19 cellular contexts compared by ENCODE assay signal in the genomic region with DNA sequence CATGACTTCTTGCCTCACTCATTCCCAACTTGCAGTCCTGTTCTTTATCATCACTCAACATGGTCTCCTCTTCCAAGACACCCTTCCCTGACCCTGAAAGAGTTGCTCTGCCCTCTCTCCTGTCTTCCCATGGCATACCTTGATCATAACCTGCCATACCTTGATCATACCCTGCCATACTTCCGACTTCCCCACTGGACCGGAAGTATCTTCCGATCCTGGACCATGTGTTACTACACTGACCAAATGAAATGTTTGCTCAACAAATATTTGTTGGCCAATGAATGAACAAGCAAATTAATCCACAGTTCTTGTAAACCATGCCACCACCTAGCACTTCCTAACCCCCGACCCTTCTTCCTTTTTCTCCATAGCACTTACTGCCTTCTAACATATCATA.
A peak's percentile ranks its signal among the peaks of the same experiment; 100 is the strongest.
DNase-seq lines count a peak whose midpoint lies in the region; ATAC-seq, FAIRE-seq and TF ChIP-seq lines count a peak whose summit lies in the region.
"Had no signal": no experiment of that assay in that cellular context is flagged by ENCODE, and none has a peak within 500 bp of the region (broad histone marks: within the 10 kb centered on the region; RNA-seq: fewer than 3 reads in every experiment).

No MANE protein-coding gene starts in this region.

- H3K36me3 Mint-ChIP-seq in natural killer cell = peaks cover 6% of the 10 kb centered on the region

- CTCF ChIA-PET in mammary epithelial cell (lab: Charles Lee; ENCODE audit: low non-redundant PET) = no interaction called here
- CTCF ChIA-PET in H1 (lab: Charles Lee; ENCODE audit: partially characterized antibody) = interaction anchor here (0.7 to 1.2 kb wide), 3 partner anchors 10 to 175 kb away, joined by 3 read pairs; no protein-coding TSS in a partner anchor
- CTCF ChIA-PET in PC-9 (lab: Charles Lee) = no interaction called here

- H3K4me2 ChIP-seq in mammary epithelial cell (ENCODE audit: insufficient read depth, low read depth, low read length) (no peak overlapping the region), H1 (ENCODE audit: insufficient read depth in 1 of 2, low read depth in 2 of 2, low read length in 2 of 2) (no peak overlapping the region), mesendoderm (ENCODE audit: low read length) (no peak overlapping the region), PC-9 (no peak overlapping the region)
- H3K4me2 ChIP-seq: A549 had no signal

- H3K36me3 ChIP-seq in mammary epithelial cell (ENCODE audit: insufficient read depth, low read length) (no peaks in the 10 kb centered on the region), breast epithelium (no peaks in the 10 kb centered on the region), H1 (ENCODE audit: control insufficient read depth in 2 of 4, insufficient read depth in 4 of 4, low read length in 3 of 4) (no peaks in the 10 kb centered on the region), mesendoderm (ENCODE audit: control insufficient read depth, insufficient read depth, low read length) (no peaks in the 10 kb centered on the region), PC-9 (ENCODE audit: low read depth) (no peaks in the 10 kb centered on the region)

- H3K27ac Mint-ChIP-seq in natural killer cell = no peak overlapping the region
- H3K27ac Mint-ChIP-seq: CD4-positive, alpha-beta T cell had no signal

- no peak for FAIRE-seq in H1 (lab: Jason Lieb, UNC)
- FAIRE-seq: A549 had no signal

- no peak overlapping the region for H3K9ac ChIP-seq in mammary epithelial cell (ENCODE audit: insufficient read depth, low read length)
- no peak overlapping the region for H3K9ac ChIP-seq in H1 (replicated peaks in 1 of 4; ENCODE audit: extremely low read depth in 1 of 4, low read depth in 3 of 4, low read length in 3 of 4)
- no peak overlapping the region for H3K9ac ChIP-seq in mesendoderm (ENCODE audit: low read length)

- peak overlapping the region; percentile 62; the same call in 1 of the 2 replicates for H2BK12ac ChIP-seq in H1 (ENCODE audit: low read depth, low read length)

- H3K23me2 ChIP-seq in H1 (ENCODE audit: low read depth, low read length) = no peaks in the 10 kb centered on the region

- H3K23ac ChIP-seq in H1 (ENCODE audit: insufficient read length) (no peak overlapping the region), mesendoderm (ENCODE audit: low read length) (peak overlapping the region; percentile 32)

- no peak for TF ChIP-seq EP300 in H1 (IDR thresholded peaks at IDR 0.05; ENCODE audit: borderline replicate concordance in 1 of 2, low read depth in 2 of 2, low read length in 2 of 2)

- H3K27me3 ChIP-seq in mammary epithelial cell (ENCODE audit: insufficient read depth, low read length) (no peaks in the 10 kb centered on the region), breast epithelium (no peaks in the 10 kb centered on the region), H1 (replicated peaks in 1 of 4; ENCODE audit: control insufficient read depth in 3 of 4, extremely low read depth in 1 of 4, insufficient read depth in 3 of 4, low read length in 3 of 4) (no peaks in the 10 kb centered on the region), mesendoderm (ENCODE audit: insufficient read depth, low read length, poor library complexity) (no peaks in the 10 kb centered on the region), PC-9 (ENCODE audit: insufficient read depth, low read depth) (no peaks in the 10 kb centered on the region)

- H3K56ac ChIP-seq in H1 (replicated peaks; ENCODE audit: insufficient read length, low read depth, low read length) (no peak overlapping the region), mesendoderm (ENCODE audit: low read length) (no peak overlapping the region)

- no peak for TF ChIP-seq POLR2A in breast epithelium (IDR thresholded peaks at IDR 0.05)
- TF ChIP-seq POLR2A in H1 (IDR thresholded peaks at IDR 0.05; ENCODE audit: control extremely low read depth in 1 of 2, low read depth in 2 of 2, low read length in 2 of 2) = no peak

- H2AK5ac ChIP-seq in H1 (ENCODE audit: low read depth, low read length) (0 out of 2 replicates have a peak overlapping the region, but pooled peaks have one; percentile 9), mesendoderm (ENCODE audit: low read length) (no peak overlapping the region)

- in situ Hi-C loops in mammary epithelial cell (cut with MboI; ENCODE audit: low sequenced_read_pairs in 2 of 2) = no loop called here

- no peaks in the 10 kb centered on the region for H3K9me3 Mint-ChIP-seq in natural killer cell

- no peak overlapping the region for H4K8ac ChIP-seq in H1 (ENCODE audit: extremely low read depth, insufficient read depth, low read length)
- no peak overlapping the region for H4K8ac ChIP-seq in mesendoderm (ENCODE audit: low read depth, low read length)

- H3K4me3 ChIP-seq in mammary epithelial cell (replicated peaks in 1 of 3; ENCODE audit: insufficient read depth in 1 of 3, low read depth in 2 of 3, low read length in 3 of 3) (no peak overlapping the region), breast epithelium (no peak overlapping the region), H1 (ENCODE audit: extremely low read depth in 1 of 4, insufficient read depth in 2 of 4, low read depth in 3 of 4, low read length in 4 of 4) (no peak overlapping the region), mesendoderm (ENCODE audit: low read length) (no peak overlapping the region), PC-9 (no peak overlapping the region)
- H3K4me3 ChIP-seq: A549 had no signal

- no peak overlapping the region for H3K4me3 Mint-ChIP-seq in natural killer cell
- H3K4me3 Mint-ChIP-seq: CD4-positive, alpha-beta T cell had no signal

- peak overlapping the region; percentile 41 for H2AFZ ChIP-seq in mammary epithelial cell (ENCODE audit: low read depth, low read length)
- peak overlapping the region; percentile 75; the same call in 1 of the 2 replicates for H2AFZ ChIP-seq in H1 (ENCODE audit: low read length)
- H2AFZ ChIP-seq in PC-9 = no peak overlapping the region

- no peaks in the 10 kb centered on the region for H3K4me1 Mint-ChIP-seq in natural killer cell

- H3K79me2 ChIP-seq in mammary epithelial cell (ENCODE audit: insufficient read depth, low read length) (no peaks in the 10 kb centered on the region), H1 (ENCODE audit: control insufficient read depth in 1 of 2, insufficient read depth in 2 of 2, low read length in 2 of 2) (no peaks in the 10 kb centered on the region), mesendoderm (ENCODE audit: control insufficient read depth, insufficient read depth, low read length) (no peaks in the 10 kb centered on the region), PC-9 (ENCODE audit: low read depth) (no peaks in the 10 kb centered on the region)

- H3F3A ChIP-seq in PC-9 (ENCODE audit: insufficient read depth, low read depth) = no peaks in the 10 kb centered on the region

- 95% methylated on average over 4 of the region's 4 CpGs for WGBS in mammary epithelial cell (ENCODE audit: low coverage, missing lambda C conversion rate)
- 89 to 100% methylated on average over 1 to 4 of the region's 4 CpGs for WGBS in H1 (ENCODE audit: extremely low coverage in 1 of 2, insufficient coverage in 1 of 2, insufficient read length in 1 of 2, insufficient replicate concordance in 2 of 2, low coverage in 1 of 2, low lambda C conversion rate in 2 of 2, missing lambda C conversion rate in 1 of 2), 2 experiments
- no CpG with 5 or more reads among the region's 4 CpGs for WGBS in mesendoderm (ENCODE audit: extremely low coverage, insufficient coverage, low lambda C conversion rate)

- no peak overlapping the region for H3K4ac ChIP-seq in H1 (replicated peaks; ENCODE audit: insufficient read length, low read depth, low read length)
- no peak overlapping the region for H3K4ac ChIP-seq in mesendoderm (ENCODE audit: low read depth, low read length)

- H3K4me1 ChIP-seq in mammary epithelial cell (ENCODE audit: insufficient read depth, low read length) (no peaks in the 10 kb centered on the region), breast epithelium (no peaks in the 10 kb centered on the region), H1 (replicated peaks in 1 of 4; ENCODE audit: control insufficient read depth in 3 of 4, insufficient read depth in 4 of 4, low read length in 3 of 4) (peaks cover 0 to 2% (median 0%) of the 10 kb centered on the region in 4 experiments; a peak in 2 of 7 replicates), mesendoderm (ENCODE audit: control insufficient read depth, low read depth, low read length) (no peaks in the 10 kb centered on the region), PC-9 (replicated peaks; ENCODE audit: insufficient read depth) (no peaks in the 10 kb centered on the region)
- H3K4me1 ChIP-seq: A549 had no signal

- H3K27ac ChIP-seq in mammary epithelial cell (ENCODE audit: insufficient read depth, low read depth, low read length) (no peak overlapping the region), breast epithelium (no peak overlapping the region), H1 (ENCODE audit: low read depth, low read length) (no peak overlapping the region), mesendoderm (ENCODE audit: low read depth, low read length) (no peak overlapping the region), PC-9 (no peak overlapping the region)
- H3K27ac ChIP-seq: 22Rv1, A549, C4-2B, HL-60 had no signal

- no peak for TF ChIP-seq RAD21 in H1 (IDR thresholded peaks at IDR 0.05 in 1 of 2, conservative IDR thresholded peaks at IDR 0.05 in 1 of 2; ENCODE audit: low read depth in 2 of 2, low read length in 2 of 2)

- peak overlapping the region; percentile 8; the same call in 1 of the 2 replicates for H2BK15ac ChIP-seq in H1 (ENCODE audit: low read length)
- H2BK15ac ChIP-seq in mesendoderm (replicated peaks; ENCODE audit: low read depth) = no peak overlapping the region

- no peak overlapping the region for H3K14ac ChIP-seq in H1 (ENCODE audit: insufficient read length)

- H2BK120ac ChIP-seq in H1 (replicated peaks; ENCODE audit: low read depth, low read length) = peak overlapping the region; percentile 7
- no peak overlapping the region for H2BK120ac ChIP-seq in mesendoderm (ENCODE audit: low read depth, low read length)

- H3K79me1 ChIP-seq in H1 (ENCODE audit: low read depth, low read length) (no peaks in the 10 kb centered on the region), mesendoderm (ENCODE audit: low read length) (no peaks in the 10 kb centered on the region)

- H3K9me3 ChIP-seq in mammary epithelial cell (replicated peaks; ENCODE audit: insufficient read depth, low read length) = no peaks in the 10 kb centered on the region
- no peaks in the 10 kb centered on the region for H3K9me3 ChIP-seq in breast epithelium
- peaks cover 0 to 3% of the 10 kb centered on the region in 2 experiments; a peak in 2 of 4 replicates for H3K9me3 ChIP-seq in H1 (ENCODE audit: insufficient read depth in 2 of 2, low read depth in 1 of 2, low read length in 1 of 2)
- no peaks in the 10 kb centered on the region; the same call in 1 of the 2 replicates for H3K9me3 ChIP-seq in PC-9 (ENCODE audit: insufficient read depth, low read depth)
- H3K9me3 ChIP-seq: A549 had no signal

- peaks cover 0 to 2% of the 10 kb centered on the region in 2 donors for H3K27me3 Mint-ChIP-seq in natural killer cell (ENCODE audit: low read depth in 2 of 2)
- H3K27me3 Mint-ChIP-seq: CD4-positive, alpha-beta T cell had no signal

- ATAC-seq in natural killer cell = no peak
- no peak for ATAC-seq in HG02642 (IDR thresholded peaks at IDR 0.05; ENCODE audit: poor library complexity, unreplicated experiment)
- ATAC-seq: A549 had no signal

- peak overlapping the region; percentile 6 for H4K91ac ChIP-seq in H1 (replicated peaks; ENCODE audit: insufficient read length, low read length)

- dilution Hi-C loops in mammary epithelial cell (cut with HindIII; ENCODE audit: low sequenced_read_pairs) = no loop called here

- H2BK5ac ChIP-seq in H1 (ENCODE audit: low read depth, low read length) (peak overlapping the region; percentile 22; the same call in 1 of the 2 replicates), mesendoderm (ENCODE audit: low read length) (no peak overlapping the region)

- no peaks in the 10 kb centered on the region for H3K9me2 ChIP-seq in PC-9 (ENCODE audit: insufficient read depth)

- no peak for TF ChIP-seq CTCF in mammary epithelial cell (conservative IDR thresholded peaks at IDR 0.05 in 1 of 2, IDR thresholded peaks at IDR 0.05 in 1 of 2; ENCODE audit: extremely low read depth in 1 of 2, insufficient read depth in 1 of 2, low read depth in 1 of 2, low read length in 2 of 2)
- no peak for TF ChIP-seq CTCF in breast epithelium (IDR thresholded peaks at IDR 0.05)
- TF ChIP-seq CTCF in H1 (IDR thresholded peaks at IDR 0.05; ENCODE audit: control extremely low read depth in 1 of 3, insufficient read depth in 1 of 3, low read depth in 1 of 3, low read length in 3 of 3) = no peak
- no peak for TF ChIP-seq CTCF in natural killer cell (IDR thresholded peaks at IDR 0.05)
- no peak for TF ChIP-seq CTCF in PC-9 (conservative IDR thresholded peaks at IDR 0.05)

- H4K20me1 ChIP-seq in mammary epithelial cell (ENCODE audit: insufficient read depth, low read length) (no peaks in the 10 kb centered on the region), H1 (replicated peaks in 1 of 2; ENCODE audit: control insufficient read depth in 1 of 2, insufficient read depth in 2 of 2, low read length in 2 of 2) (no peaks in the 10 kb centered on the region), PC-9 (ENCODE audit: insufficient read depth) (no peaks in the 10 kb centered on the region)

- no peak overlapping the region for H2BK20ac ChIP-seq in H1 (ENCODE audit: low read length)

- DNase-seq in mammary epithelial cell = no peak
- DNase-seq in breast epithelium (ENCODE audit: low spot score in 2 of 2) = no peak
- DNase-seq in H1 (ENCODE audit: low read depth in 1 of 2, low spot score in 2 of 2) = no peak
- DNase-seq in mesendoderm = no peak
- no peak for DNase-seq in natural killer cell
- DNase-seq in PC-9 = no peak
- DNase-seq: AML-193; CD4-positive, alpha-beta T cell; DMS153; DMS79; GF-D8; HCEC 1CT; IMR-90; KBM-7 had no signal

- no TSS peak for BruUV-seq in mammary epithelial cell (replicated peaks; lab: Mats Ljungman, UMichigan)
- no TSS peak for BruUV-seq in PC-9 (replicated peaks; lab: Mats Ljungman, UMichigan)

- H4K5ac ChIP-seq in H1 (ENCODE audit: insufficient read length, low read depth, low read length) = no peak overlapping the region
- no peak overlapping the region for H4K5ac ChIP-seq in mesendoderm (ENCODE audit: low read length)

- intact Hi-C loops in mammary epithelial cell (cut with micrococcal nuclease) (no loop called here), breast epithelium (cut with DNase I; ENCODE audit: low total_unique reads) (loop anchor here (10.0 kb wide), 1 partner anchor 1245 kb away; no protein-coding TSS in a partner anchor), natural killer cell (cut with micrococcal nuclease) (no loop called here), PC-9 (cut with micrococcal nuclease; ENCODE audit: unreplicated experiment) (no loop called here)

- H3K18ac ChIP-seq in H1 (ENCODE audit: extremely low read depth, low read length) (peak overlapping the region; percentile 42; the same call in 1 of the 2 replicates), mesendoderm (ENCODE audit: low read length) (no peak overlapping the region)

- POLR2A ChIA-PET in H1 (lab: Charles Lee; ENCODE audit: partially characterized antibody) = no interaction called here
- POLR2A ChIA-PET in PC-9 (lab: Charles Lee; ENCODE audit: unreplicated experiment) = no interaction called here
